11 cellular contexts compared by ENCODE assay signal in the genomic region with DNA sequence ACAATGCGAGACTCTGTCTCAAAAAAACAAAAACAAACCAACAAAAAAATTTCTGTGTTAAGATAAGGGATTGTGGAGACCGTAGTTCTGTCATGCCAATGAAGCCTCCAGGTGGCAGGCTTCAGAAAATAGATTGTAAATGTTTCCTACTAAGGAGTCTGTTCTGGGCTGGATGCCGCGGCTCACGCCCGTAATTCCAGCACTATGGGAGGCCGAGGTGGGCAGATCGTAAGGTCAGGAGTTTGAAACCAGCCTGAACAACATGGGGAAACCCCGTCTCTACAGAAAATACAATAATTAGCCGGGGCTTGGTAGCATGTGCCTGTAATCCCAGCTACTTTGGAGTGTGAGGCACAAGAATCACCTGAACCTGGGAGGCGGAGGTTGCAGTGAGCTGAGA. TPM values are rescaled to one million over a fixed set of nuclear protein-coding genes. Genes with fewer than 3 reads are reported as not detected.
DNase-seq lines count a peak whose midpoint lies in the region; ATAC-seq and TF ChIP-seq lines count a peak whose summit lies in the region.
"Had no signal": no experiment of that assay in that cellular context is flagged by ENCODE, and none has a peak within 500 bp of the region (broad histone marks: within the 10 kb centered on the region; RNA-seq: fewer than 3 reads in every experiment).

No MANE protein-coding gene starts in this region.

- H3K27ac ChIP-seq in brain microvascular endothelial cell (no peak overlapping the region), neuronal stem cell (replicated peaks; ENCODE audit: low read length) (no peak overlapping the region), uterus (no peak overlapping the region)

- DNase-seq in EH (ENCODE audit: low read depth), result peak; percentile 11
- DNase-seq in Kasumi-1 (lab: John Stamatoyannopoulos, UW), result peak; percentile 1 to 8
- DNase-seq in brain microvascular endothelial cell, result no peak
- DNase-seq in neuronal stem cell (ENCODE audit: low spot score), result no peak
- DNase-seq in occipital lobe (lab: John Stamatoyannopoulos, UW), result no peak
- no peak for DNase-seq in uterus
- DNase-seq: NCI-H748 treated with DMSO at 0.1 percent for 48 hours; stimulated activated CD4-positive, alpha-beta T cell treated with anti-CD3 and anti-CD28 coated beads, Interleukin-1b, Interleukin-23, amount 100 ng/mL, for 48 hours had no signal

- H3K4me1 ChIP-seq in neuronal stem cell (ENCODE audit: control insufficient read depth in 2 of 2, insufficient read depth in 1 of 2, low read depth in 1 of 2, low read length in 2 of 2) (peaks cover 4 to 6% of the 10 kb centered on the region in 2 donors), uterus (peaks cover 0 to 7% of the 10 kb centered on the region in 2 donors)

- no peak overlapping the region for H3K4me3 ChIP-seq in brain microvascular endothelial cell (ENCODE audit: low read depth, low read length)
- H3K4me3 ChIP-seq in neuronal stem cell (ENCODE audit: low read length in 2 of 2), result no peak overlapping the region
- no peak overlapping the region for H3K4me3 ChIP-seq in uterus

- no peak for TF ChIP-seq POLR2A in uterus (IDR thresholded peaks at IDR 0.05)

- no peak overlapping the region for H2BK15ac ChIP-seq in neuronal stem cell (ENCODE audit: low read length)

- H2BK5ac ChIP-seq in neuronal stem cell (ENCODE audit: low read length), result no peak overlapping the region

- peaks cover 3% of the 10 kb centered on the region for H3K36me3 ChIP-seq in brain microvascular endothelial cell (replicated peaks)
- peaks cover 0 to 26% of the 10 kb centered on the region in 2 donors for H3K36me3 ChIP-seq in neuronal stem cell (replicated peaks in 1 of 2; ENCODE audit: control insufficient read depth in 2 of 2, insufficient read depth in 2 of 2, low read length in 2 of 2)
- H3K36me3 ChIP-seq in uterus, result no peaks in the 10 kb centered on the region

- H2AFZ ChIP-seq in neuronal stem cell (ENCODE audit: low read length), result no peak overlapping the region

- H3K23ac ChIP-seq in neuronal stem cell (ENCODE audit: low read depth, low read length, poor library complexity), result no peak overlapping the region

- H3K4me2 ChIP-seq in neuronal stem cell (ENCODE audit: insufficient read depth, low read length, poor library complexity, severe bottlenecking), result no peak overlapping the region

- no peak overlapping the region for H4K91ac ChIP-seq in neuronal stem cell (ENCODE audit: low read depth, low read length, poor library complexity)

- in situ Hi-C loops in brain microvascular endothelial cell (cut with HindIII; ENCODE audit: low pct_ligation_motif_present, low sequenced_read_pairs), result no loop called here

- H3K9me3 ChIP-seq in neuronal stem cell (replicated peaks in 1 of 2; ENCODE audit: control insufficient read depth in 2 of 2, insufficient read depth in 1 of 2, low read depth in 1 of 2, low read length in 2 of 2) (no peaks in the 10 kb centered on the region), uterus (no peaks in the 10 kb centered on the region)

- no peak overlapping the region for H3K14ac ChIP-seq in neuronal stem cell (ENCODE audit: low read length)

- peak overlapping the region; percentile 23 for H4K8ac ChIP-seq in neuronal stem cell (ENCODE audit: low read depth, low read length)

- no peak overlapping the region for H2AK5ac ChIP-seq in neuronal stem cell (ENCODE audit: low read depth, low read length)

- H3K4ac ChIP-seq in neuronal stem cell (ENCODE audit: low read length), result no peak overlapping the region

- no peak overlapping the region for H3K18ac ChIP-seq in neuronal stem cell (ENCODE audit: low read length)

- no CpG with 5 or more reads among the region's 11 CpGs for WGBS in neuronal stem cell (ENCODE audit: extremely low coverage in 2 of 2, insufficient read length in 2 of 2, insufficient replicate concordance in 1 of 2), 2 donors

- intact Hi-C loops in uterus (cut with DNase I; ENCODE audit: low total_unique reads), result no loop called here

- H3K9ac ChIP-seq in neuronal stem cell (ENCODE audit: low read depth, low read length, poor library complexity), result no peak overlapping the region

- H3K27me3 ChIP-seq in brain microvascular endothelial cell (replicated peaks), result no peaks in the 10 kb centered on the region
- H3K27me3 ChIP-seq in neuronal stem cell (ENCODE audit: control insufficient read depth in 3 of 3, insufficient read depth in 3 of 3, low read depth in 1 of 3, low read length in 3 of 3), result no peaks in the 10 kb centered on the region
- H3K27me3 ChIP-seq in uterus, result no peaks in the 10 kb centered on the region

- ATAC-seq in GM18867 (IDR thresholded peaks at IDR 0.05; ENCODE audit: unreplicated experiment), result no peak

- TF ChIP-seq CTCF in brain microvascular endothelial cell (IDR thresholded peaks at IDR 0.05; ENCODE audit: low read depth, low read length, missing control alignments), result peak; percentile 49
- no peak for TF ChIP-seq CTCF in uterus (IDR thresholded peaks at IDR 0.05)

- H2BK120ac ChIP-seq in neuronal stem cell (ENCODE audit: low read depth, low read length), result no peak overlapping the region

- peaks cover 5% of the 10 kb centered on the region for H3K79me1 ChIP-seq in neuronal stem cell (ENCODE audit: low read depth, low read length)

- no peak overlapping the region for H2BK12ac ChIP-seq in neuronal stem cell (ENCODE audit: low read length)

RNA-seq across cellular contexts. Expression of gene SNX29, which starts 4.4 kb away (rescaled TPM):
- 3.4 TPM for polyA plus RNA-seq in neuronal stem cell (2013, experiment 1 of 2)
- 3.6 TPM for polyA plus RNA-seq in neuronal stem cell (2013, experiment 2 of 2)
- total RNA-seq in occipital lobe (13.6 TPM), uterus (10 to 100 TPM; 11.0 to 64.5 (median 24.9) TPM)

RNA-seq across cellular contexts. Expression of gene TNFRSF17, which starts 7.1 kb away (rescaled TPM):
- polyA plus RNA-seq in neuronal stem cell (2013, experiment 1 of 2), result not detected
- polyA plus RNA-seq in neuronal stem cell (2013, experiment 2 of 2), result not detected
- total RNA-seq in occipital lobe, result not detected
- under 1 TPM in 1 of 4 donors, not detected in 3; 0.73 TPM for total RNA-seq in uterus
- total RNA-seq: dermis microvascular lymphatic vessel endothelial cell, subcutaneous adipose tissue had no signal

RNA-seq across cellular contexts. Expression of gene NPIPB2, which starts 30.3 kb away (rescaled TPM):
- 3.4 TPM for polyA plus RNA-seq in neuronal stem cell (2013, experiment 1 of 2)
- polyA plus RNA-seq in neuronal stem cell (2013, experiment 2 of 2), result 3.3 TPM
- 0.78 TPM for total RNA-seq in occipital lobe
- 10 to 100 TPM in 1 of 4 donors, 1 to 10 TPM in 3; 1.8 to 24.6 (median 3.4) TPM for total RNA-seq in uterus

RNA-seq across cellular contexts. Expression of gene GSPT1, which starts 56.4 kb away (rescaled TPM):
- 71.7 TPM for polyA plus RNA-seq in neuronal stem cell (2013, experiment 1 of 2)
- 74.2 TPM for polyA plus RNA-seq in neuronal stem cell (2013, experiment 2 of 2)
- 75.2 TPM for total RNA-seq in occipital lobe
- total RNA-seq in uterus, result 10 to 100 TPM; 33.2 to 73.7 (median 64.7) TPM

Comparison
In these comparisons a context has a peak if more than half of its experiments do, and no peak if none do; other contexts are left out.
1. DNase-seq: peak in EH (single experiment) and Kasumi-1 (2 of 2); none in brain microvascular endothelial cell (single experiment), neuronal stem cell (single experiment), occipital lobe (single experiment) and uterus (0 of 2).